ENCODE assay signal across 8 cellular contexts in the genomic region with DNA sequence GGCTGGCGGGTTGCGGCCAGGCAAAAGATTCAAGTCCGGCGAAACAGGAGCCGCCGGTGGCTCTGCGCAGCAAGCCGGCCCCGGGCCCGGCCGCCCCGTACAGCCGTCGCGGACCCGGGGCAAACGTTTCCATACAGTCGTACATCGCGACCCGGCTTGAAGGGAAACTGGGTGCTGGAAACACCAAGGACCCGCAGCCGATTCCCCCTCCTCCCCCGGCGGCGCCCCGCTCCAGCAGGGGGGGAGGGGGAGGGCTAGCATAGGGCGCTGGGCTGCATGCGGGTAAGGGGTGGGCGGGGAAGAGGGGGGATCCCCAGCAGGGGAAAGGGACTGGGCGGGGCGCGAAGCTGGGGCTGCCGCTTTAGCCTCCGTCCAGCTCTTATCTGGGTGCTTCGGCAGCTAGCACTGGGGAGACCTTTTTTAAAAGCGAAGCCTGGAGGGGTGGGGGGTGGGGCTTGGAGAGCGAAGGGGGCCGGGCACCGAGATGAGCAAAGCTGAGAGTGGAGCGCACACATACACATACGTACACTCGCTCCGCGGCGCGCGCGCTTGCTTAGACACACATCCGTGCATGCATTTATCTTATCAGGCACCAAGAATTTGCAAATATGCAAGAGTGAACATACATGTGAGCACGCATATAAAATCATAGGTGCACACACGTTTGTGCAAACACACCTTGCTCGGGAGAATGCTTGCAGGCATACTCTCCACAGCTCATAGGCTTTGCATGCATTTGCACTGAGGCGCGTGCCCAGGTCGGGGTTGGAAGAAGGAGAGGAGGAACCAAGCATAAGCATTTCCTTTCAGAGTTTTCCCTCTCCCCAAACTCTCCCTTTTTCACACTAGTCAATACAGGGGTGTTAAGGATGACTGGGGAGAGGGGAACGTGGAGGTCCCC. TPM values are rescaled to one million over a fixed set of nuclear protein-coding genes. Genes with fewer than 3 reads are reported as not detected.
A peak's percentile ranks its signal among the peaks of the same experiment; 100 is the strongest.
DNase-seq lines count a peak whose midpoint lies in the region; ATAC-seq and TF ChIP-seq lines count a peak whose summit lies in the region.

No MANE protein-coding gene starts in this region.

- no peaks in the 10 kb centered on the region for H3K27me3 Mint-ChIP-seq in activated CD4-positive, alpha-beta T cell treated with anti-CD3 and anti-CD28 coated beads for 36 hours

- peaks cover 3% of the 10 kb centered on the region for H3K36me3 Mint-ChIP-seq in activated CD4-positive, alpha-beta T cell treated with anti-CD3 and anti-CD28 coated beads for 36 hours (ENCODE audit: low read depth)

- peak overlapping the region; percentile 100 for H3K4me2 ChIP-seq in HCT116 (ENCODE audit: low read length)

- CTCF ChIA-PET in GM10248 (lab: Yijun Ruan, JAX) (interaction anchor here (0.9 to 17.4 kb wide), 17 partner anchors 9 to 154 kb away, joined by 3 to 206 read pairs (median 4); a partner anchor contains a TSS), HCT116 (lab: Charles Lee) (interaction anchor here (1.4 to 2.5 kb wide), 5 partner anchors 31 to 154 kb away, joined by 3 to 12 read pairs (median 5); a partner anchor contains a TSS)
- CTCF ChIA-PET in activated CD4-positive, alpha-beta T cell treated with anti-CD3 and anti-CD28 coated beads for 36 hours (lab: Charles Lee), result interaction anchor here (1.0 to 10.7 kb wide), 11 partner anchors 8 to 168 kb away, joined by 3 to 173 read pairs (median 5); a partner anchor contains a TSS

- POLR2A ChIA-PET in GM10248 (lab: Yijun Ruan, JAX), result interaction anchor here (0.5 to 1.8 kb wide), 10 partner anchors 25 to 237 kb away, joined by 3 to 5 read pairs (median 4); a partner anchor contains a TSS
- POLR2A ChIA-PET in HCT116 (lab: Charles Lee), result interaction anchor here (0.7 to 2.5 kb wide), 4 partner anchors 10 to 100 kb away, joined by 3 to 7 read pairs (median 3); no protein-coding TSS in a partner anchor
- POLR2A ChIA-PET in activated CD4-positive, alpha-beta T cell treated with anti-CD3 and anti-CD28 coated beads for 36 hours (lab: Charles Lee), result interaction anchor here (0.5 to 1.9 kb wide), 13 partner anchors 10 to 159 kb away, joined by 3 to 13 read pairs (median 4); a partner anchor contains a TSS

- H2AFZ ChIP-seq in HCT116 (ENCODE audit: low read depth, low read length, poor library complexity, severe bottlenecking), result no peak overlapping the region

- H3K4me1 Mint-ChIP-seq in activated CD4-positive, alpha-beta T cell treated with anti-CD3 and anti-CD28 coated beads for 36 hours, result peaks cover 77% of the 10 kb centered on the region

- BruUV-seq in HCT116 (replicated peaks; lab: Mats Ljungman, UMichigan), result no TSS peak

- peaks cover 0 to 2% of the 10 kb centered on the region in 2 experiments; a peak in 1 of 4 replicates for H3K36me3 ChIP-seq in HCT116 (ENCODE audit: control insufficient read depth in 1 of 2, insufficient read depth in 2 of 2, low read length in 2 of 2)
- H3K36me3 ChIP-seq in left lung, result no peaks in the 10 kb centered on the region

- H3K4me3 ChIP-seq in HCT116 (replicated peaks in 1 of 2; ENCODE audit: low read depth in 1 of 2, low read length in 2 of 2), result peak overlapping the region; percentile 72 to 88
- peak overlapping the region; percentile 62 to 71 for H3K4me3 ChIP-seq in left lung

- H3K79me2 ChIP-seq in HCT116 (ENCODE audit: insufficient read depth, low read length), result peaks cover 40% of the 10 kb centered on the region

- no peaks in the 10 kb centered on the region for H3K9me2 ChIP-seq in HCT116 (ENCODE audit: insufficient read depth)

- RAD21 ChIA-PET in HCT116 (lab: Charles Lee; ENCODE audit: low non-redundant PET in 1 of 2, low total read pairs in 2 of 2, uncharacterized antibody in 2 of 2, unreplicated experiment in 2 of 2), result interaction anchor here (1.0 to 1.7 kb wide), 3 partner anchors 31 to 101 kb away, joined by 3 read pairs; a partner anchor contains a TSS

- H3K27ac ChIP-seq in HCT116 (ENCODE audit: low read depth, low read length) (peak overlapping the region; percentile 99), cingulate gyrus (ENCODE audit: low read depth, low read length) (peak overlapping the region; percentile 72), left lung (peak overlapping the region; percentile 97 to 99)

- no peak for TF ChIP-seq POLR2A in HCT116 (IDR thresholded peaks at IDR 0.05; ENCODE audit: borderline replicate concordance, extremely low read depth, insufficient read depth, insufficient read length)

- TF ChIP-seq RAD21 in HCT116 (IDR thresholded peaks at IDR 0.05; ENCODE audit: low read depth), result no peak

- H3K9ac ChIP-seq in HCT116 (ENCODE audit: low read length), result peak overlapping the region; percentile 93

- H3K4me1 ChIP-seq in HCT116 (ENCODE audit: control insufficient read depth in 1 of 2, insufficient read depth in 2 of 2, low read length in 2 of 2) (peaks cover 52 to 81% of the 10 kb centered on the region in 2 experiments), left lung (peaks cover 54 to 93% of the 10 kb centered on the region in 2 donors)

- H3K9me3 Mint-ChIP-seq in activated CD4-positive, alpha-beta T cell treated with anti-CD3 and anti-CD28 coated beads for 36 hours (ENCODE audit: low read depth), result no peaks in the 10 kb centered on the region

- intact Hi-C loops in HCT116 (cut with micrococcal nuclease) (loop anchor here (1.0 to 2.0 kb wide), 2 partner anchors 31 to 48 kb away; a partner anchor contains a TSS), left lung (cut with DNase I) (no loop called here)
- intact Hi-C loops in activated CD4-positive, alpha-beta T cell treated with anti-CD3 and anti-CD28 coated beads for 36 hours (cut with DNase I, micrococcal nuclease), result loop anchor here (1.0 to 10.0 kb wide), 15 partner anchors 12 to 281 kb away; a partner anchor contains a TSS

- H3K9me3 ChIP-seq in HCT116 (ENCODE audit: control insufficient read depth in 1 of 2, insufficient read depth in 1 of 2, low read depth in 1 of 2, low read length in 2 of 2) (no peaks in the 10 kb centered on the region), left lung (no peaks in the 10 kb centered on the region)

- peak overlapping the region; percentile 91 for H3K27ac Mint-ChIP-seq in activated CD4-positive, alpha-beta T cell treated with anti-CD3 and anti-CD28 coated beads for 36 hours

- ATAC-seq in HCT116 (peak; percentile 55), left lung (peak; percentile 26)
- ATAC-seq in activated CD4-positive, alpha-beta T cell treated with anti-CD3 and anti-CD28 coated beads for 36 hours, result peak; percentile 60

- no peaks in the 10 kb centered on the region for H4K20me1 ChIP-seq in HCT116 (ENCODE audit: insufficient read depth)

- H3K27me3 ChIP-seq in HCT116 (ENCODE audit: insufficient read depth, low read length) (no peaks in the 10 kb centered on the region), left lung (peaks cover 0 to 15% of the 10 kb centered on the region in 2 donors)

- peak; percentile 87 for DNase-seq in GM10248 (ENCODE audit: extremely low spot score)
- DNase-seq in HCT116 (ENCODE audit: low read depth, low spot score), result peak; percentile 46
- DNase-seq in NCI-H1930 (lab: John Stamatoyannopoulos, UW), result peak; percentile 24 to 25
- DNase-seq in activated CD4-positive, alpha-beta T cell treated with anti-CD3 and anti-CD28 coated beads for 36 hours, result peak; percentile 93
- peak; percentile 72 to 90 for DNase-seq in left lung
- DNase-seq in stimulated activated CD4-positive, alpha-beta T cell treated with anti-CD3 and anti-CD28 coated beads, Interleukin-4, amount 100 ng/mL, for 24 hours, result peak; percentile 82
- DNase-seq in middle frontal gyrus (ENCODE audit: extremely low spot score, low spot score), result no peak

- H3K4me3 Mint-ChIP-seq in activated CD4-positive, alpha-beta T cell treated with anti-CD3 and anti-CD28 coated beads for 36 hours, result peak overlapping the region; percentile 83

- TF ChIP-seq CTCF in GM10248 (IDR thresholded peaks at IDR 0.05; ENCODE audit: control extremely low read depth, extremely low read depth, low read depth, missing control alignments) (no peak), HCT116 (IDR thresholded peaks at IDR 0.05 in 2 of 3, conservative IDR thresholded peaks at IDR 0.05 in 1 of 3; ENCODE audit: borderline replicate concordance in 1 of 3, insufficient read depth in 1 of 3, low read depth in 2 of 3, low read length in 2 of 3) (no peak), left lung (IDR thresholded peaks at IDR 0.05) (no peak)

TF ChIP-seq in HCT116, 20 proteins besides CTCF, POLR2A, EP300 and RAD21 (continues in another document):
- TF ChIP-seq SRF (IDR thresholded peaks at IDR 0.05; ENCODE audit: low read depth), result no peak

RNA-seq across cellular contexts. Expression of a gene that starts 11.8 kb away (rescaled TPM):
- total RNA-seq in HCT116 (2021; ENCODE audit: unreplicated experiment), result 68.9 TPM
- 50.8 and 54.4 TPM in 2 replicates for polyA plus RNA-seq in HCT116 (2012)
- total RNA-seq in activated CD4-positive, alpha-beta T cell treated with anti-CD3 and anti-CD28 coated beads for 36 hours, result 10 to 100 TPM; 20.0 to 21.6 TPM
- total RNA-seq in left lung, result 10 to 100 TPM; 38.2 to 38.6 TPM

RNA-seq across cellular contexts. Expression of a gene that starts 13.2 kb away (rescaled TPM):
- 1.9 TPM for total RNA-seq in HCT116 (2021; ENCODE audit: unreplicated experiment)
- 0.33 and 0.47 TPM in 2 replicates for polyA plus RNA-seq in HCT116 (2012)
- 10 to 100 TPM; 73.0 to 77.6 TPM for total RNA-seq in activated CD4-positive, alpha-beta T cell treated with anti-CD3 and anti-CD28 coated beads for 36 hours
- total RNA-seq in left lung, result 10 to 100 TPM in 1 of 2 donors, 1 to 10 TPM in 1; 3.8 to 10.9 TPM

RNA-seq across cellular contexts. Expression of a gene that starts 39.5 kb away (rescaled TPM):
- total RNA-seq in HCT116 (2021; ENCODE audit: unreplicated experiment) (20.3 TPM), left lung (10 to 100 TPM; 33.1 to 36.3 TPM)
- polyA plus RNA-seq in HCT116 (2012), result 17.4 and 19.4 TPM in 2 replicates
- total RNA-seq in activated CD4-positive, alpha-beta T cell treated with anti-CD3 and anti-CD28 coated beads for 36 hours, result 10 to 100 TPM; 20.0 to 23.1 TPM

RNA-seq across cellular contexts. Expression of a gene that starts 39.7 kb away (rescaled TPM):
- 49.7 TPM for total RNA-seq in HCT116 (2021; ENCODE audit: unreplicated experiment)
- 11.8 and 13.2 TPM in 2 replicates for polyA plus RNA-seq in HCT116 (2012)
- total RNA-seq in activated CD4-positive, alpha-beta T cell treated with anti-CD3 and anti-CD28 coated beads for 36 hours, result 10 to 100 TPM; 34.9 to 40.2 TPM
- total RNA-seq in left lung, result 10 to 100 TPM; 34.6 to 39.2 TPM

RNA-seq across cellular contexts. Expression of a gene that starts 47.9 kb away (rescaled TPM):
- total RNA-seq in HCT116 (2021; ENCODE audit: unreplicated experiment), result 50.3 TPM
- 33.9 and 36.7 TPM in 2 replicates for polyA plus RNA-seq in HCT116 (2012)
- total RNA-seq in activated CD4-positive, alpha-beta T cell treated with anti-CD3 and anti-CD28 coated beads for 36 hours, result 10 to 100 TPM; 60.8 to 66.9 TPM
- 1 to 10 TPM; 2.8 to 4.1 TPM for total RNA-seq in left lung

Comparison
In these comparisons a context has a peak if more than half of its experiments do, and no peak if none do; other contexts are left out.
1. RNA of a gene that starts 13.2 kb away (total RNA-seq): 73.0 to 77.6 TPM in activated CD4-positive, alpha-beta T cell treated with anti-CD3 and anti-CD28 coated beads for 36 hours; 3.8 to 10.9 TPM in left lung and 1.9 TPM in HCT116 (single experiment); every median in the first group is over 4 times any median in the second.
2. intact Hi-C loops: an anchor here in HCT116 (1.0 to 2.0 kb wide) and activated CD4-positive, alpha-beta T cell treated with anti-CD3 and anti-CD28 coated beads for 36 hours (1.0 to 10.0 kb wide); none called in left lung.
3. Peak in every context shown above with its lines, with median percentiles within 50 percentile points of each other: ATAC-seq and H3K27ac ChIP-seq.